ENCODE assay signal across 8 cellular contexts in genomic region chr15:57591237-57591821, GRCh38. TPM values are rescaled to one million over a fixed set of nuclear protein-coding genes. Genes with fewer than 3 reads are reported as not detected.
DNase-seq lines count a peak whose midpoint lies in the region; ATAC-seq and TF ChIP-seq lines count a peak whose summit lies in the region.

No MANE protein-coding gene starts in this region.

- peaks cover 21% of the 10 kb centered on the region for H3K27me3 Mint-ChIP-seq in activated CD4-positive, alpha-beta T cell treated with anti-CD3 and anti-CD28 coated beads for 36 hours

- peak overlapping the region; percentile 57 for H3K4me3 Mint-ChIP-seq in activated CD4-positive, alpha-beta T cell treated with anti-CD3 and anti-CD28 coated beads for 36 hours

- ATAC-seq in activated CD4-positive, alpha-beta T cell treated with anti-CD3 and anti-CD28 coated beads for 36 hours: peak; percentile 50
- ATAC-seq in right lobe of liver: peak in 1 of 4 donors; percentile 7
- no peak for ATAC-seq in HG02759 (IDR thresholded peaks at IDR 0.05; ENCODE audit: unreplicated experiment)
- ATAC-seq in HG02798 (IDR thresholded peaks at IDR 0.05; ENCODE audit: poor library complexity, unreplicated experiment): no peak

- no peak for TF ChIP-seq CTCF in astrocyte of the spinal cord (IDR thresholded peaks at IDR 0.05; ENCODE audit: low read depth, low read length)
- TF ChIP-seq CTCF in right lobe of liver (IDR thresholded peaks at IDR 0.05): no peak
- no peak for TF ChIP-seq CTCF in testis (IDR thresholded peaks at IDR 0.05)

- peaks cover 33% of the 10 kb centered on the region for H3K4me1 Mint-ChIP-seq in activated CD4-positive, alpha-beta T cell treated with anti-CD3 and anti-CD28 coated beads for 36 hours

- no peaks in the 10 kb centered on the region for H3K36me3 Mint-ChIP-seq in activated CD4-positive, alpha-beta T cell treated with anti-CD3 and anti-CD28 coated beads for 36 hours (ENCODE audit: low read depth)

- no peaks in the 10 kb centered on the region for H3K9me3 Mint-ChIP-seq in activated CD4-positive, alpha-beta T cell treated with anti-CD3 and anti-CD28 coated beads for 36 hours (ENCODE audit: low read depth)

- H3K27me3 ChIP-seq in right lobe of liver (no peaks in the 10 kb centered on the region), testis (no peaks in the 10 kb centered on the region)

- POLR2A ChIA-PET in activated CD4-positive, alpha-beta T cell treated with anti-CD3 and anti-CD28 coated beads for 36 hours (lab: Charles Lee): no interaction called here

- WGBS in right lobe of liver (ENCODE audit: insufficient coverage, low coverage, low lambda C conversion rate, missing lambda C conversion rate): 39% methylated on average over 9 of the region's 18 CpGs
- WGBS in testis, 2 donors: 23 to 36% methylated on average over 13 to 18 of the region's 18 CpGs

- H3K27ac ChIP-seq in right lobe of liver (no peak overlapping the region), testis (peak overlapping the region in 1 of 2 donors; percentile 50)

- CTCF ChIA-PET in activated CD4-positive, alpha-beta T cell treated with anti-CD3 and anti-CD28 coated beads for 36 hours (lab: Charles Lee): interaction anchor here (1.1 to 1.6 kb wide), 2 partner anchors 31 to 49 kb away, joined by 3 to 6 read pairs; no protein-coding TSS in a partner anchor

- H3K9me3 ChIP-seq in right lobe of liver (no peaks in the 10 kb centered on the region), testis (no peaks in the 10 kb centered on the region)

- H3K4me1 ChIP-seq in right lobe of liver (no peaks in the 10 kb centered on the region), testis (peaks cover 14% of the 10 kb centered on the region)

- no peaks in the 10 kb centered on the region for H3K36me3 ChIP-seq in right lobe of liver
- H3K36me3 ChIP-seq in testis (ENCODE audit: low read depth, missing control alignments): no peaks in the 10 kb centered on the region

- peak overlapping the region; percentile 38 for H3K4me3 ChIP-seq in astrocyte of the spinal cord (ENCODE audit: low read depth, low read length)
- H3K4me3 ChIP-seq in right lobe of liver: peak overlapping the region; percentile 44 to 54 (median 48)
- H3K4me3 ChIP-seq in testis: peak overlapping the region; percentile 56 to 70

- no peak overlapping the region for H3K27ac Mint-ChIP-seq in activated CD4-positive, alpha-beta T cell treated with anti-CD3 and anti-CD28 coated beads for 36 hours

- peak; percentile 24 for DNase-seq in activated CD4-positive, alpha-beta T cell treated with anti-CD3 and anti-CD28 coated beads for 36 hours
- DNase-seq in activated CD4-positive, alpha-beta T cell treated with anti-CD3 and anti-CD28 coated beads, Interleukin-2, amount 50 U/mL, for 1 hour: no peak
- DNase-seq in astrocyte of the spinal cord (ENCODE audit: low read depth, low spot score): no peak
- no peak for DNase-seq in right lobe of liver
- DNase-seq in testis: no peak
- DNase-seq in anterior cingulate cortex (lab: John Stamatoyannopoulos, UW): no peak

- intact Hi-C loops in activated CD4-positive, alpha-beta T cell treated with anti-CD3 and anti-CD28 coated beads for 36 hours (cut with DNase I, micrococcal nuclease): loop anchor here in 1 of 2 experiments (1.0 kb wide), 1 partner anchor 30 kb away; no protein-coding TSS in a partner anchor
- intact Hi-C loops in right lobe of liver (cut with DNase I): no loop called here
- intact Hi-C loops in testis (cut with DNase I; ENCODE audit: low total_unique reads): no loop called here

- TF ChIP-seq POLR2A in right lobe of liver (IDR thresholded peaks at IDR 0.05) (no peak), testis (IDR thresholded peaks at IDR 0.05) (no peak)

- in situ Hi-C loops in astrocyte of the spinal cord (cut with HindIII; ENCODE audit: low sequenced_read_pairs): no loop called here

RNA-seq across cellular contexts. Expression of gene MYZAP, which starts 0.4 kb away (rescaled TPM):
- under 1 TPM; 0.11 TPM for total RNA-seq in activated CD4-positive, alpha-beta T cell treated with anti-CD3 and anti-CD28 coated beads for 36 hours
- total RNA-seq in right lobe of liver (under 1 TPM in 4 of 6 experiments, not detected in 2; 0.24 to 0.65 (median 0.61) TPM), testis (1 to 10 TPM; 3.3 to 6.8 TPM)
- 5.6 TPM for polyA plus RNA-seq in testis (ENCODE audit: insufficient read depth, low read depth, low replicate concordance)
